10 cellular contexts compared by ENCODE assay signal in the genomic region with DNA sequence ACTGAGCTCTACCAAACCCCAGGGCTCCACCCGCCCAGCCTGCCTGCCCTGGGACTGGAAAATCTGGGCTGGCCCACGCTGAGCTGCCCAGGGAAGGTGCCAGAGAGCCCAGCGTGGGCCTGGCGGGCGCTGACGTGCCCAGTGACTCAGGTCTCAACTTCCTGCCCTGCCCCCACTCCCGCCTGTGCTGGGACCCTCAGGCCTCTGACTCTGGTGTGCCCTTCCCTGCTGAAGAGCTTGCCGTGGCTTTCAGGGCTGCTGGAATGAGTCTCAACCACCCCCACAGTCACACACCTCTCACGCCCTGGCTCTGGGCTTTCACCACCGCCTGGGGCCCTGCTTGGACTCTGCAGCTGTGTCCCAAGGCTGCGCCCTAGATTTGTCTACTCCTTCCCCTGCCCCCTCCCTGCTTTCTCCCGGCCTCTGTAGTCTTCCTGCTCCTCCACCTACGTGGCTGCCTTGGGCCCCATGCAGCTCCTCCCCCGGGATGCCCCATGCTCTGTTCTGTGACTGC. TPM values are rescaled to one million over a fixed set of nuclear protein-coding genes. Genes with fewer than 3 reads are reported as not detected.
DNase-seq lines count a peak whose midpoint lies in the region; ATAC-seq and TF ChIP-seq lines count a peak whose summit lies in the region.
"Had no signal": no experiment of that assay in that cellular context is flagged by ENCODE, and none has a peak within 500 bp of the region (broad histone marks: within the 10 kb centered on the region; RNA-seq: fewer than 3 reads in every experiment).

No MANE protein-coding gene starts in this region.

- no peak for TF ChIP-seq EP300 in SK-N-SH (IDR thresholded peaks at IDR 0.05; ENCODE audit: borderline replicate concordance in 1 of 2, low read depth in 1 of 2, low read length in 1 of 2)

- no peaks in the 10 kb centered on the region for H3K9me3 ChIP-seq in SK-N-SH
- no peaks in the 10 kb centered on the region for H3K9me3 ChIP-seq in vagina

- TF ChIP-seq POLR2A in vagina (IDR thresholded peaks at IDR 0.05) = no peak

- CTCF ChIA-PET in SK-N-SH (lab: Yijun Ruan, JAX) = interaction anchor here (0.7 to 4.4 kb wide), 3 partner anchors 12 to 84 kb away, joined by 3 to 26 read pairs (median 3); no protein-coding TSS in a partner anchor

- no peaks in the 10 kb centered on the region for H4K20me1 ChIP-seq in SK-N-SH (ENCODE audit: insufficient read depth)

- no peaks in the 10 kb centered on the region for H3K9me2 ChIP-seq in SK-N-SH

- H3K79me2 ChIP-seq in SK-N-SH (ENCODE audit: insufficient read depth) = peaks cover 11% of the 10 kb centered on the region; the same call in 1 of the 2 replicates

- peaks cover 4% of the 10 kb centered on the region for H3F3A ChIP-seq in SK-N-SH (replicated peaks; ENCODE audit: insufficient read depth)

- H2AFZ ChIP-seq in SK-N-SH (ENCODE audit: low read depth) = no peak overlapping the region

- 67% methylated on average over 8 of the region's 14 CpGs for WGBS in SK-N-SH (ENCODE audit: low lambda C conversion rate)

- H3K4me2 ChIP-seq in SK-N-SH = no peak overlapping the region

- H3K4me1 ChIP-seq in SK-N-SH (ENCODE audit: control insufficient read depth in 1 of 2, insufficient read depth in 2 of 2, low read depth in 1 of 2, low read length in 1 of 2) = peaks cover 0 to 6% of the 10 kb centered on the region in 2 experiments; a peak in 2 of 4 replicates
- H3K4me1 ChIP-seq in vagina = peaks cover 8% of the 10 kb centered on the region

- TF ChIP-seq RAD21 in SK-N-SH (IDR thresholded peaks at IDR 0.05; ENCODE audit: low read length) = no peak

- peak overlapping the region; percentile 44; the same call in 1 of the 2 replicates for H3K9ac ChIP-seq in SK-N-SH

- H3K27ac ChIP-seq in SK-N-SH (ENCODE audit: low read depth in 2 of 2, low read length in 1 of 2) (peak overlapping the region in 1 of 2 experiments; percentile 70; a peak in 2 of 4 replicates), vagina (no peak overlapping the region)

- intact Hi-C loops in vagina (cut with DNase I) = no loop called here

- POLR2A ChIA-PET in SK-N-SH (lab: Yijun Ruan, JAX) = no interaction called here

- H3K36me3 ChIP-seq in SK-N-SH (replicated peaks in 1 of 2; ENCODE audit: control insufficient read depth in 1 of 2, insufficient read depth in 2 of 2, low read length in 1 of 2) (peaks cover 0 to 25% of the 10 kb centered on the region in 2 experiments), vagina (peaks cover 0 to 33% of the 10 kb centered on the region in 2 donors)

- no peak for ATAC-seq in HG02973 (IDR thresholded peaks at IDR 0.05; ENCODE audit: unreplicated experiment)
- no peak for ATAC-seq in GM21576 (IDR thresholded peaks at IDR 0.05; ENCODE audit: unreplicated experiment)
- no peak for ATAC-seq in HG02610 (IDR thresholded peaks at IDR 0.05; ENCODE audit: unreplicated experiment)

- H3K27me3 ChIP-seq in SK-N-SH (ENCODE audit: insufficient read depth) (no peaks in the 10 kb centered on the region), vagina (no peaks in the 10 kb centered on the region)

- DNase-seq in H4 (ENCODE audit: low spot score) (peak; percentile 54), SK-N-SH (no peak), epithelial cell of esophagus (ENCODE audit: low read depth) (peak; percentile 90), vagina (ENCODE audit: extremely low spot score in 2 of 2) (no peak)
- DNase-seq in stimulated activated CD4-positive, alpha-beta T cell treated with anti-CD3 and anti-CD28 coated beads, Interleukin-4, amount 100 ng/mL, for 24 hours = peak; percentile 35
- DNase-seq: foreskin melanocyte, KBM-7 had no signal

- TF ChIP-seq CTCF in SK-N-SH (IDR thresholded peaks at IDR 0.05) (no peak), epithelial cell of esophagus (IDR thresholded peaks at IDR 0.05; ENCODE audit: insufficient read depth, low read depth, low read length, missing control alignments) (no peak), vagina (IDR thresholded peaks at IDR 0.05) (no peak)

- H3K4me3 ChIP-seq in SK-N-SH (ENCODE audit: low read depth in 2 of 2, low read length in 1 of 2) (no peak overlapping the region), epithelial cell of esophagus (ENCODE audit: low read length) (no peak overlapping the region), vagina (no peak overlapping the region)

TF ChIP-seq in SK-N-SH, 30 proteins besides CTCF, POLR2A, EP300 and RAD21:
- TF ChIP-seq NRF1 (IDR thresholded peaks at IDR 0.05; ENCODE audit: low read depth, low read length) (no peak), FOSL2 (IDR thresholded peaks at IDR 0.05; ENCODE audit: borderline replicate concordance, low read depth) (peak; percentile 63; the same call in 1 of the 2 replicates), TAF1 (IDR thresholded peaks at IDR 0.05; ENCODE audit: borderline replicate concordance, low read depth, low read length) (no peak), GATA2 (CRISPR knock-in tag; IDR thresholded peaks at IDR 0.05) (no peak), RCOR1 (IDR thresholded peaks at IDR 0.05; ENCODE audit: low read length) (no peak), GABPA (IDR thresholded peaks at IDR 0.05; ENCODE audit: low read depth) (0 out of 2 replicates have a peak, but pooled peaks have one; percentile 23)
- TF ChIP-seq, protein P1, sequence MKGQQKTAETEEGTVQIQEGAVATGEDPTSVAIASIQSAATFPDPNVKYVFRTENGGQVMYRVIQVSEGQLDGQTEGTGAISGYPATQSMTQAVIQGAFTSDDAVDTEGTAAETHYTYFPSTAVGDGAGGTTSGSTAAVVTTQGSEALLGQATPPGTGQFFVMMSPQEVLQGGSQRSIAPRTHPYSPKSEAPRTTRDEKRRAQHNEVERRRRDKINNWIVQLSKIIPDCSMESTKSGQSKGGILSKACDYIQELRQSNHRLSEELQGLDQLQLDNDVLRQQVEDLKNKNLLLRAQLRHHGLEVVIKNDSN (IDR thresholded peaks at IDR 0.05; ENCODE audit: borderline replicate concordance, low read depth) = no peak

RNA-seq across cellular contexts. Expression of gene LLGL1, which starts 10.4 kb away (rescaled TPM):
- total RNA-seq in H4 (2014; rRNA removed; shearing (Covaris generic)) = 12.1 and 14.0 TPM in 2 replicates
- 29.5 and 31.4 TPM in 2 replicates for polyA plus RNA-seq in SK-N-SH (2012; rRNA removed)
- 10.7 and 20.6 TPM in 2 replicates for polyA plus RNA-seq in SK-N-SH (2012; cell fraction: cytosol; rRNA removed)
- 45.7 and 48.1 TPM in 2 replicates for polyA plus RNA-seq in SK-N-SH (2012; cell fraction: nucleus; rRNA removed)
- 27.7 TPM for total RNA-seq in vagina

RNA-seq across cellular contexts. Expression of gene FLII, which starts 22.7 kb away (rescaled TPM):
- 128 and 139 TPM in 2 replicates for total RNA-seq in H4 (2014; rRNA removed; shearing (Covaris generic))
- 244 and 254 TPM in 2 replicates for polyA plus RNA-seq in SK-N-SH (2012; rRNA removed)
- polyA plus RNA-seq in SK-N-SH (2012; cell fraction: cytosol; rRNA removed) = 83.4 and 117 TPM in 2 replicates
- 1,164 and 1,190 TPM in 2 replicates for polyA plus RNA-seq in SK-N-SH (2012; cell fraction: nucleus; rRNA removed)
- total RNA-seq in vagina = 277 TPM

RNA-seq across cellular contexts. Expression of gene MIEF2, which starts 24.7 kb away (rescaled TPM):
- total RNA-seq in H4 (2014; rRNA removed; shearing (Covaris generic)) = 4.1 and 5.0 TPM in 2 replicates
- polyA plus RNA-seq in SK-N-SH (2012; rRNA removed) = 12.7 and 16.8 TPM in 2 replicates
- 4.5 and 8.3 TPM in 2 replicates for polyA plus RNA-seq in SK-N-SH (2012; cell fraction: cytosol; rRNA removed)
- polyA plus RNA-seq in SK-N-SH (2012; cell fraction: nucleus; rRNA removed) = 34.8 and 53.1 TPM in 2 replicates
- total RNA-seq in vagina = 18.4 TPM

RNA-seq across cellular contexts. Expression of gene ALKBH5, which starts 52.2 kb away (rescaled TPM):
- total RNA-seq in H4 (2014; rRNA removed; shearing (Covaris generic)) = 58.2 and 63.1 TPM in 2 replicates
- polyA plus RNA-seq in SK-N-SH (2012; rRNA removed) = 41.0 and 42.9 TPM in 2 replicates
- polyA plus RNA-seq in SK-N-SH (2012; cell fraction: cytosol; rRNA removed) = 32.7 and 42.2 TPM in 2 replicates
- 19.4 and 24.2 TPM in 2 replicates for polyA plus RNA-seq in SK-N-SH (2012; cell fraction: nucleus; rRNA removed)
- total RNA-seq in vagina = 77.3 TPM

Comparison
In these comparisons a context has a peak if more than half of its experiments do, and no peak if none do; other contexts are left out.
1. DNase-seq: peak in H4 (single experiment), epithelial cell of esophagus (single experiment) and stimulated activated CD4-positive, alpha-beta T cell treated with anti-CD3 and anti-CD28 coated beads, Interleukin-4, amount 100 ng/mL, for 24 hours (single experiment); none in SK-N-SH (single experiment) and vagina (0 of 2).